8 cellular contexts compared by ENCODE assay signal in genomic region chr6:108598316-108598863, GRCh38. TPM values are rescaled to one million over a fixed set of nuclear protein-coding genes. Genes with fewer than 3 reads are reported as not detected.
DNase-seq lines count a peak whose midpoint lies in the region; ATAC-seq and TF ChIP-seq lines count a peak whose summit lies in the region.

No MANE protein-coding gene starts in this region.

- H3K79me2 ChIP-seq in smooth muscle cell (ENCODE audit: low read depth) = peaks cover 83% of the 10 kb centered on the region

- H3K9me3 ChIP-seq in endodermal cell (ENCODE audit: control insufficient read depth, low read length) (no peaks in the 10 kb centered on the region), smooth muscle cell (replicated peaks; ENCODE audit: low read depth) (no peaks in the 10 kb centered on the region)

- peaks cover 25% of the 10 kb centered on the region for H3K4me1 Mint-ChIP-seq in endodermal cell

- no peak overlapping the region for H3K4me3 Mint-ChIP-seq in endodermal cell

- no peak overlapping the region for H2AFZ ChIP-seq in smooth muscle cell (ENCODE audit: low read depth)

- ATAC-seq in GM21390 (IDR thresholded peaks at IDR 0.05; ENCODE audit: unreplicated experiment) = peak; percentile 88

- H3K9ac ChIP-seq in endodermal cell (ENCODE audit: extremely low read depth, low read length, poor library complexity, severe bottlenecking) = no peak overlapping the region
- peak overlapping the region; percentile 66 for H3K9ac ChIP-seq in smooth muscle cell (ENCODE audit: low read depth)

- CTCF ChIA-PET in HEK293T (lab: Yijun Ruan, JAX) = no interaction called here

- H3K27me3 ChIP-seq in GM06990 (replicated peaks; ENCODE audit: control insufficient read depth, insufficient read depth, low read length) (no peaks in the 10 kb centered on the region), endodermal cell (ENCODE audit: control insufficient read depth, insufficient read depth, low read length, poor library complexity, severe bottlenecking) (no peaks in the 10 kb centered on the region), smooth muscle cell (ENCODE audit: low read depth) (no peaks in the 10 kb centered on the region)

- in situ Hi-C loops in KBM-7 (cut with MboI; ENCODE audit: low pct_unique_long_range_greater_than_20kb, low sequenced_read_pairs) = no loop called here

- peak overlapping the region; percentile 46 for H3K4me2 ChIP-seq in smooth muscle cell

- H3K27ac ChIP-seq in endodermal cell (ENCODE audit: low read depth, low read length) (no peak overlapping the region), smooth muscle cell (ENCODE audit: low read depth) (peak overlapping the region; percentile 93)

- TF ChIP-seq CTCF in GM06990 (IDR thresholded peaks at IDR 0.05; ENCODE audit: insufficient read depth, low read length, poor library complexity, severe bottlenecking) (no peak), endodermal cell (conservative IDR thresholded peaks at IDR 0.05) (no peak), smooth muscle cell (IDR thresholded peaks at IDR 0.05; ENCODE audit: borderline replicate concordance, insufficient read depth, poor library complexity, severe bottlenecking) (no peak)

- peaks cover 6% of the 10 kb centered on the region for H3F3A ChIP-seq in smooth muscle cell (ENCODE audit: low read depth)

- H3K27ac Mint-ChIP-seq in endodermal cell = peak overlapping the region; percentile 32

- no peaks in the 10 kb centered on the region for H3K9me3 Mint-ChIP-seq in endodermal cell

- POLR2A ChIA-PET in HEK293T (lab: Yijun Ruan, JAX) = interaction anchor here (0.8 to 1.4 kb wide), 4 partner anchors 11 to 68 kb away, joined by 3 to 4 read pairs (median 3); no protein-coding TSS in a partner anchor

- DNase-seq in GM06990 (ENCODE audit: extremely low read depth, insufficient read length) (peak; percentile 52), KBM-7 (peak; percentile 73), endodermal cell (no peak), smooth muscle cell (lab: John Stamatoyannopoulos, UW; ENCODE audit: unreplicated experiment) (no peak), AML-193 (lab: John Stamatoyannopoulos, UW) (no peak), HEK293T (ENCODE audit: extremely low spot score) (no peak), SHP77 treated with DMSO at 0.1 percent for 48 hours (lab: John Stamatoyannopoulos, UW) (no peak)

- H4K20me1 ChIP-seq in smooth muscle cell (ENCODE audit: low read depth) = peaks cover 58% of the 10 kb centered on the region

- no peaks in the 10 kb centered on the region for H3K36me3 Mint-ChIP-seq in endodermal cell (ENCODE audit: low read depth)

- WGBS in endodermal cell (ENCODE audit: insufficient coverage in 1 of 2, insufficient read length in 1 of 2), 2 experiments = 95 to 100% methylated on average over 2 of the region's 2 CpGs
- WGBS in smooth muscle cell (ENCODE audit: low lambda C conversion rate) = 9% methylated on average over 2 of the region's 2 CpGs

- no peaks in the 10 kb centered on the region for H3K27me3 Mint-ChIP-seq in endodermal cell (ENCODE audit: insufficient read depth)

- H3K4me1 ChIP-seq in endodermal cell (ENCODE audit: control insufficient read depth, insufficient read depth, low read length) (no peaks in the 10 kb centered on the region), smooth muscle cell (ENCODE audit: low read depth) (peaks cover 20% of the 10 kb centered on the region)

- H3K36me3 ChIP-seq in GM06990 (ENCODE audit: control insufficient read depth, insufficient read depth, low read length) = no peaks in the 10 kb centered on the region
- no peaks in the 10 kb centered on the region for H3K36me3 ChIP-seq in endodermal cell (ENCODE audit: control insufficient read depth, insufficient read depth, low read length)
- H3K36me3 ChIP-seq in smooth muscle cell (ENCODE audit: low read depth) = no peaks in the 10 kb centered on the region

- H3K4me3 ChIP-seq in GM06990 (replicated peaks; ENCODE audit: low read depth, low read length) = peak overlapping the region; percentile 29; the same call in 1 of the 2 replicates
- H3K4me3 ChIP-seq in endodermal cell (ENCODE audit: low read length) = no peak overlapping the region
- H3K4me3 ChIP-seq in smooth muscle cell = no peak overlapping the region

TF ChIP-seq in HEK293T, 16 proteins besides CTCF, POLR2A, EP300 and RAD21:
- TF ChIP-seq ARNT (IDR thresholded peaks at IDR 0.05) (no peak), L3MBTL2 (conservative IDR thresholded peaks at IDR 0.05) (no peak), SUZ12 (IDR thresholded peaks at IDR 0.05) (no peak), NFRKB (IDR thresholded peaks at IDR 0.05) (no peak), PKNOX1 (IDR thresholded peaks at IDR 0.05) (no peak), LEF1 (IDR thresholded peaks at IDR 0.05; ENCODE audit: borderline replicate concordance) (no peak), CTBP1 (IDR thresholded peaks at IDR 0.05; ENCODE audit: borderline replicate concordance) (no peak)
TF ChIP-seq in HEK293T: peak in this region for 0.

RNA-seq across cellular contexts. Expression of gene FOXO3, which starts 37.7 kb away (rescaled TPM):
- total RNA-seq in endodermal cell (10 to 100 TPM; 16.4 to 20.3 TPM), smooth muscle cell (36.2 and 40.3 TPM in 2 replicates)
- 15.0 TPM for polyA plus RNA-seq in endodermal cell (2013, experiment 1 of 2)
- 14.8 TPM for polyA plus RNA-seq in endodermal cell (2013, experiment 2 of 2)
- 34.7 and 35.9 TPM in 2 replicates for polyA plus RNA-seq in smooth muscle cell

Comparison
In these comparisons a context has a peak if more than half of its experiments do, and no peak if none do; other contexts are left out.
1. DNase-seq: peak in GM06990 (single experiment) and KBM-7 (single experiment); none in endodermal cell (single experiment), smooth muscle cell (single experiment), AML-193 (0 of 2), HEK293T (single experiment) and SHP77 treated with DMSO at 0.1 percent for 48 hours (single experiment).